Comparison of ENCODE assay signal across 35 cellular contexts in the genomic region with DNA sequence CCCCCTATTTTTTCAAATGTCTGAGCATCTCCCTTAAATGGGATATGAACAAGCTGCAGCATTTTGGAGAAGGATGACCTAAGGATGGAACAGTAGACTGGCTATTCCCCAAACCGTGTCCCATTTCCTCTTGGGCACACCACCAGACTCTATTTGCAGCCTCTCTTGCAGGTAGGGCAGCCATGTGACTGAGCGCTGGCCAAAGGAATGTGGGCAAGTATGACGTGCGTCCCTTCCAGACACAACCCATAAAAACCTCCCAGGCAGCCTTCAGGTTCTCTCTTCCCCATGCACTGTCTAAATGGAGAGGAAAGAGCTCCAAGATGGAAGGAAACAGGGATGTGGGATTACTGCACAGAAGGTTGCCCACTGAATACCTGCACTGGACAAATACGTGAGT.
"Had no signal": no experiment of that assay in that cellular context is flagged by ENCODE, and none has a peak within 500 bp of the region (broad histone marks: within the 10 kb centered on the region; RNA-seq: fewer than 3 reads in every experiment).

No MANE protein-coding gene starts in this region.

- DNase-seq: Karpas-422, Kasumi-1, MG63, MM.1S, MV-4-11, NCI-H1048, NCI-H1092, NCI-H1092 treated with DMSO at 0.1 percent for 48 hours, NCI-H1105, NCI-H1105 treated with DMSO at 0.1 percent for 48 hours, NCI-H1417, NCI-H1417 treated with DMSO at 0.1 percent for 48 hours, NCI-H1436, NCI-H1436 treated with DMSO at 0.1 percent for 48 hours, NCI-H146, NCI-H1694, NCI-H1694 treated with DMSO at 0.1 percent for 48 hours, NCI-H187, NCI-H187 treated with DMSO at 0.1 percent for 48 hours, NCI-H1930, NCI-H2029, NCI-H2029 treated with DMSO at 0.1 percent for 48 hours, NCI-H2081, NCI-H2081 treated with DMSO at 0.1 percent for 48 hours, NCI-H2107, NCI-H2171, NCI-H2171 treated with DMSO at 0.1 percent for 48 hours, NCI-H2227 treated with DMSO at 0.1 percent for 48 hours, NCI-H226, NCI-H345, NCI-H446, NCI-H446 treated with DMSO at 0.1 percent for 48 hours, NCI-H510A, NCI-H510A treated with DMSO at 0.1 percent for 48 hours, NCI-H524 had no signal

- H3K4me3 ChIP-seq: MG63 had no signal
